1 cellular context compared by ENCODE assay signal in the genomic region with DNA sequence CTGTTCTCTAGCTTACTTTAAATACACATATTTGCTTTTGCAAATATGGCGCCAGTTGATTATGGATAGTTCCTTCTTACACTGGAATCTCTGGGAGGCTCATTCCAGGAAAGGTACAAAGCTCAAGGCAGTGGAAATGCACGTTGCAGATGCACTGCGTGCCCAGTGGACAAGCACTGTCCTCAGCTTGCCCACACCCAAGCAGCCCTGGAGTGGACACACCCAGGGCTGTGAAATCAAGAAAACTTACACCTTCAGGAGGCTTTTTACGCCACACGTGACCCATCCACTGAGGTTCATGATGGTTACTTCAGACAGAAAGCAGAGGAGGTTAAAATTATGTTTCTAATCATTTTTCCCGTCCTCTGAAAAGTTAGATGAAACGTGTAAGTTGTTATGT.
A peak's percentile ranks its signal among the peaks of the same experiment; 100 is the strongest.
TF ChIP-seq lines count a peak whose summit lies in the region.

No MANE protein-coding gene starts in this region.

TF ChIP-seq in HepG2, 621 proteins besides CTCF, POLR2A, EP300 and RAD21 (continued from another document and continues in another):
- TF ChIP-seq, protein P1, sequence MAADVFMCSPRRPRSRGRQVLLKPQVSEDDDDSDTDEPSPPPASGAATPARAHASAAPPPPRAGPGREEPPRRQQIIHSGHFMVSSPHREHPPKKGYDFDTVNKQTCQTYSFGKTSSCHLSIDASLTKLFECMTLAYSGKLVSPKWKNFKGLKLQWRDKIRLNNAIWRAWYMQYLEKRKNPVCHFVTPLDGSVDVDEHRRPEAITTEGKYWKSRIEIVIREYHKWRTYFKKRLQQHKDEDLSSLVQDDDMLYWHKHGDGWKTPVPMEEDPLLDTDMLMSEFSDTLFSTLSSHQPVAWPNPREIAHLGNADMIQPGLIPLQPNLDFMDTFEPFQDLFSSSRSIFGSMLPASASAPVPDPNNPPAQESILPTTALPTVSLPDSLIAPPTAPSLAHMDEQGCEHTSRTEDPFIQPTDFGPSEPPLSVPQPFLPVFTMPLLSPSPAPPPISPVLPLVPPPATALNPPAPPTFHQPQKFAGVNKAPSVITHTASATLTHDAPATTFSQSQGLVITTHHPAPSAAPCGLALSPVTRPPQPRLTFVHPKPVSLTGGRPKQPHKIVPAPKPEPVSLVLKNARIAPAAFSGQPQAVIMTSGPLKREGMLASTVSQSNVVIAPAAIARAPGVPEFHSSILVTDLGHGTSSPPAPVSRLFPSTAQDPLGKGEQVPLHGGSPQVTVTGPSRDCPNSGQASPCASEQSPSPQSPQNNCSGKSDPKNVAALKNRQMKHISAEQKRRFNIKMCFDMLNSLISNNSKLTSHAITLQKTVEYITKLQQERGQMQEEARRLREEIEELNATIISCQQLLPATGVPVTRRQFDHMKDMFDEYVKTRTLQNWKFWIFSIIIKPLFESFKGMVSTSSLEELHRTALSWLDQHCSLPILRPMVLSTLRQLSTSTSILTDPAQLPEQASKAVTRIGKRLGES (CRISPR knock-in tag; IDR thresholded peaks at IDR 0.05; ENCODE audit: borderline replicate concordance), result no peak
- TF ChIP-seq HNRNPH1 (optimal IDR thresholded peaks at IDR 0.05; ENCODE audit: low read depth, low read length), result no peak
- no peak for TF ChIP-seq ZNF781 (CRISPR knock-in tag; IDR thresholded peaks at IDR 0.05; ENCODE audit: borderline replicate concordance, not compliant biosample characterization)
- TF ChIP-seq ZNF782 (CRISPR knock-in tag; IDR thresholded peaks at IDR 0.05; ENCODE audit: borderline replicate concordance), result no peak
- TF ChIP-seq, protein P2, sequence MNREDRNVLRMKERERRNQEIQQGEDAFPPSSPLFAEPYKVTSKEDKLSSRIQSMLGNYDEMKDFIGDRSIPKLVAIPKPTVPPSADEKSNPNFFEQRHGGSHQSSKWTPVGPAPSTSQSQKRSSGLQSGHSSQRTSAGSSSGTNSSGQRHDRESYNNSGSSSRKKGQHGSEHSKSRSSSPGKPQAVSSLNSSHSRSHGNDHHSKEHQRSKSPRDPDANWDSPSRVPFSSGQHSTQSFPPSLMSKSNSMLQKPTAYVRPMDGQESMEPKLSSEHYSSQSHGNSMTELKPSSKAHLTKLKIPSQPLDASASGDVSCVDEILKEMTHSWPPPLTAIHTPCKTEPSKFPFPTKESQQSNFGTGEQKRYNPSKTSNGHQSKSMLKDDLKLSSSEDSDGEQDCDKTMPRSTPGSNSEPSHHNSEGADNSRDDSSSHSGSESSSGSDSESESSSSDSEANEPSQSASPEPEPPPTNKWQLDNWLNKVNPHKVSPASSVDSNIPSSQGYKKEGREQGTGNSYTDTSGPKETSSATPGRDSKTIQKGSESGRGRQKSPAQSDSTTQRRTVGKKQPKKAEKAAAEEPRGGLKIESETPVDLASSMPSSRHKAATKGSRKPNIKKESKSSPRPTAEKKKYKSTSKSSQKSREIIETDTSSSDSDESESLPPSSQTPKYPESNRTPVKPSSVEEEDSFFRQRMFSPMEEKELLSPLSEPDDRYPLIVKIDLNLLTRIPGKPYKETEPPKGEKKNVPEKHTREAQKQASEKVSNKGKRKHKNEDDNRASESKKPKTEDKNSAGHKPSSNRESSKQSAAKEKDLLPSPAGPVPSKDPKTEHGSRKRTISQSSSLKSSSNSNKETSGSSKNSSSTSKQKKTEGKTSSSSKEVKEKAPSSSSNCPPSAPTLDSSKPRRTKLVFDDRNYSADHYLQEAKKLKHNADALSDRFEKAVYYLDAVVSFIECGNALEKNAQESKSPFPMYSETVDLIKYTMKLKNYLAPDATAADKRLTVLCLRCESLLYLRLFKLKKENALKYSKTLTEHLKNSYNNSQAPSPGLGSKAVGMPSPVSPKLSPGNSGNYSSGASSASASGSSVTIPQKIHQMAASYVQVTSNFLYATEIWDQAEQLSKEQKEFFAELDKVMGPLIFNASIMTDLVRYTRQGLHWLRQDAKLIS (CRISPR knock-in tag; IDR thresholded peaks at IDR 0.05), result no peak
- TF ChIP-seq, protein P3, sequence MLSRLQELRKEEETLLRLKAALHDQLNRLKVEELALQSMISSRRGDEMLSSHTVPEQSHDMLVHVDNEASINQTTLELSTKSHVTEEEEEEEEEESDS (CRISPR knock-in tag; IDR thresholded peaks at IDR 0.05; ENCODE audit: borderline replicate concordance), result 0 out of 2 replicates have a peak, but pooled peaks have one; percentile 25
- TF ChIP-seq ZNF543 (CRISPR knock-in tag; IDR thresholded peaks at IDR 0.05), result 0 out of 2 replicates have a peak, but pooled peaks have one; percentile 51
- TF ChIP-seq ZNF484 (CRISPR knock-in tag; IDR thresholded peaks at IDR 0.05; ENCODE audit: borderline replicate concordance, low read depth), result no peak
- TF ChIP-seq KDM1A (CRISPR knock-in tag; IDR thresholded peaks at IDR 0.05), result no peak
- no peak for TF ChIP-seq SNRNP70 (IDR thresholded peaks at IDR 0.05; ENCODE audit: low read depth, low read length)
- peak; percentile 56; the same call in 1 of the 2 replicates for TF ChIP-seq TRIM24 (CRISPR knock-in tag; IDR thresholded peaks at IDR 0.05)
- no peak for TF ChIP-seq ZNF616 (CRISPR knock-in tag; IDR thresholded peaks at IDR 0.05; ENCODE audit: low read depth)
- no peak for TF ChIP-seq ZNF253 (CRISPR knock-in tag; IDR thresholded peaks at IDR 0.05; ENCODE audit: borderline replicate concordance)
- no peak for TF ChIP-seq RFX5 (IDR thresholded peaks at IDR 0.05; ENCODE audit: low read depth, low read length)
- TF ChIP-seq, protein P4, sequence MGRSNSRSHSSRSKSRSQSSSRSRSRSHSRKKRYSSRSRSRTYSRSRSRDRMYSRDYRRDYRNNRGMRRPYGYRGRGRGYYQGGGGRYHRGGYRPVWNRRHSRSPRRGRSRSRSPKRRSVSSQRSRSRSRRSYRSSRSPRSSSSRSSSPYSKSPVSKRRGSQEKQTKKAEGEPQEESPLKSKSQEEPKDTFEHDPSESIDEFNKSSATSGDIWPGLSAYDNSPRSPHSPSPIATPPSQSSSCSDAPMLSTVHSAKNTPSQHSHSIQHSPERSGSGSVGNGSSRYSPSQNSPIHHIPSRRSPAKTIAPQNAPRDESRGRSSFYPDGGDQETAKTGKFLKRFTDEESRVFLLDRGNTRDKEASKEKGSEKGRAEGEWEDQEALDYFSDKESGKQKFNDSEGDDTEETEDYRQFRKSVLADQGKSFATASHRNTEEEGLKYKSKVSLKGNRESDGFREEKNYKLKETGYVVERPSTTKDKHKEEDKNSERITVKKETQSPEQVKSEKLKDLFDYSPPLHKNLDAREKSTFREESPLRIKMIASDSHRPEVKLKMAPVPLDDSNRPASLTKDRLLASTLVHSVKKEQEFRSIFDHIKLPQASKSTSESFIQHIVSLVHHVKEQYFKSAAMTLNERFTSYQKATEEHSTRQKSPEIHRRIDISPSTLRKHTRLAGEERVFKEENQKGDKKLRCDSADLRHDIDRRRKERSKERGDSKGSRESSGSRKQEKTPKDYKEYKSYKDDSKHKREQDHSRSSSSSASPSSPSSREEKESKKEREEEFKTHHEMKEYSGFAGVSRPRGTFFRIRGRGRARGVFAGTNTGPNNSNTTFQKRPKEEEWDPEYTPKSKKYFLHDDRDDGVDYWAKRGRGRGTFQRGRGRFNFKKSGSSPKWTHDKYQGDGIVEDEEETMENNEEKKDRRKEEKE (IDR thresholded peaks at IDR 0.05), result no peak
- 0 out of 2 replicates have a peak, but pooled peaks have one; percentile 35 for TF ChIP-seq ZNF556 (CRISPR knock-in tag; IDR thresholded peaks at IDR 0.05; ENCODE audit: borderline replicate concordance)
- TF ChIP-seq ZBTB20 (CRISPR knock-in tag; IDR thresholded peaks at IDR 0.05; ENCODE audit: borderline replicate concordance, low read depth), result no peak; the same call in 1 of the 2 replicates
- TF ChIP-seq SKI (IDR thresholded peaks at IDR 0.05; ENCODE audit: partially characterized antibody), result peak; percentile 30
- TF ChIP-seq, protein P5, sequence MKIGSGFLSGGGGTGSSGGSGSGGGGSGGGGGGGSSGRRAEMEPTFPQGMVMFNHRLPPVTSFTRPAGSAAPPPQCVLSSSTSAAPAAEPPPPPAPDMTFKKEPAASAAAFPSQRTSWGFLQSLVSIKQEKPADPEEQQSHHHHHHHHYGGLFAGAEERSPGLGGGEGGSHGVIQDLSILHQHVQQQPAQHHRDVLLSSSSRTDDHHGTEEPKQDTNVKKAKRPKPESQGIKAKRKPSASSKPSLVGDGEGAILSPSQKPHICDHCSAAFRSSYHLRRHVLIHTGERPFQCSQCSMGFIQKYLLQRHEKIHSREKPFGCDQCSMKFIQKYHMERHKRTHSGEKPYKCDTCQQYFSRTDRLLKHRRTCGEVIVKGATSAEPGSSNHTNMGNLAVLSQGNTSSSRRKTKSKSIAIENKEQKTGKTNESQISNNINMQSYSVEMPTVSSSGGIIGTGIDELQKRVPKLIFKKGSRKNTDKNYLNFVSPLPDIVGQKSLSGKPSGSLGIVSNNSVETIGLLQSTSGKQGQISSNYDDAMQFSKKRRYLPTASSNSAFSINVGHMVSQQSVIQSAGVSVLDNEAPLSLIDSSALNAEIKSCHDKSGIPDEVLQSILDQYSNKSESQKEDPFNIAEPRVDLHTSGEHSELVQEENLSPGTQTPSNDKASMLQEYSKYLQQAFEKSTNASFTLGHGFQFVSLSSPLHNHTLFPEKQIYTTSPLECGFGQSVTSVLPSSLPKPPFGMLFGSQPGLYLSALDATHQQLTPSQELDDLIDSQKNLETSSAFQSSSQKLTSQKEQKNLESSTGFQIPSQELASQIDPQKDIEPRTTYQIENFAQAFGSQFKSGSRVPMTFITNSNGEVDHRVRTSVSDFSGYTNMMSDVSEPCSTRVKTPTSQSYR (CRISPR knock-in tag; IDR thresholded peaks at IDR 0.05; ENCODE audit: borderline replicate concordance), result no peak
- TF ChIP-seq SIX4 (CRISPR knock-in tag; IDR thresholded peaks at IDR 0.05), result 0 out of 2 replicates have a peak, but pooled peaks have one; percentile 31
- TF ChIP-seq, protein P6, sequence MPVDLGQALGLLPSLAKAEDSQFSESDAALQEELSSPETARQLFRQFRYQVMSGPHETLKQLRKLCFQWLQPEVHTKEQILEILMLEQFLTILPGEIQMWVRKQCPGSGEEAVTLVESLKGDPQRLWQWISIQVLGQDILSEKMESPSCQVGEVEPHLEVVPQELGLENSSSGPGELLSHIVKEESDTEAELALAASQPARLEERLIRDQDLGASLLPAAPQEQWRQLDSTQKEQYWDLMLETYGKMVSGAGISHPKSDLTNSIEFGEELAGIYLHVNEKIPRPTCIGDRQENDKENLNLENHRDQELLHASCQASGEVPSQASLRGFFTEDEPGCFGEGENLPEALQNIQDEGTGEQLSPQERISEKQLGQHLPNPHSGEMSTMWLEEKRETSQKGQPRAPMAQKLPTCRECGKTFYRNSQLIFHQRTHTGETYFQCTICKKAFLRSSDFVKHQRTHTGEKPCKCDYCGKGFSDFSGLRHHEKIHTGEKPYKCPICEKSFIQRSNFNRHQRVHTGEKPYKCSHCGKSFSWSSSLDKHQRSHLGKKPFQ (CRISPR knock-in tag; IDR thresholded peaks at IDR 0.05; ENCODE audit: insufficient replicate concordance), result no peak
- no peak for TF ChIP-seq MYNN (CRISPR knock-in tag; IDR thresholded peaks at IDR 0.05; ENCODE audit: low read depth)
- TF ChIP-seq ZNF234 (CRISPR knock-in tag; conservative IDR thresholded peaks at IDR 0.05), result no peak
- peak; percentile 55; the same call in 1 of the 2 replicates for TF ChIP-seq ESRRA (CRISPR knock-in tag; IDR thresholded peaks at IDR 0.05; ENCODE audit: low read depth)
- no peak for TF ChIP-seq SRSF9 (IDR thresholded peaks at IDR 0.05; ENCODE audit: borderline replicate concordance, insufficient read depth, low read depth, low read length, poor library complexity, severe bottlenecking)
- TF ChIP-seq, protein P7, sequence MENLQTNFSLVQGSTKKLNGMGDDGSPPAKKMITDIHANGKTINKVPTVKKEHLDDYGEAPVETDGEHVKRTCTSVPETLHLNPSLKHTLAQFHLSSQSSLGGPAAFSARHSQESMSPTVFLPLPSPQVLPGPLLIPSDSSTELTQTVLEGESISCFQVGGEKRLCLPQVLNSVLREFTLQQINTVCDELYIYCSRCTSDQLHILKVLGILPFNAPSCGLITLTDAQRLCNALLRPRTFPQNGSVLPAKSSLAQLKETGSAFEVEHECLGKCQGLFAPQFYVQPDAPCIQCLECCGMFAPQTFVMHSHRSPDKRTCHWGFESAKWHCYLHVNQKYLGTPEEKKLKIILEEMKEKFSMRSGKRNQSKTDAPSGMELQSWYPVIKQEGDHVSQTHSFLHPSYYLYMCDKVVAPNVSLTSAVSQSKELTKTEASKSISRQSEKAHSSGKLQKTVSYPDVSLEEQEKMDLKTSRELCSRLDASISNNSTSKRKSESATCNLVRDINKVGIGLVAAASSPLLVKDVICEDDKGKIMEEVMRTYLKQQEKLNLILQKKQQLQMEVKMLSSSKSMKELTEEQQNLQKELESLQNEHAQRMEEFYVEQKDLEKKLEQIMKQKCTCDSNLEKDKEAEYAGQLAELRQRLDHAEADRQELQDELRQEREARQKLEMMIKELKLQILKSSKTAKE (CRISPR knock-in tag; IDR thresholded peaks at IDR 0.05; ENCODE audit: borderline replicate concordance), result peak; percentile 62; the same call in 1 of the 2 replicates
- TF ChIP-seq, protein P8, sequence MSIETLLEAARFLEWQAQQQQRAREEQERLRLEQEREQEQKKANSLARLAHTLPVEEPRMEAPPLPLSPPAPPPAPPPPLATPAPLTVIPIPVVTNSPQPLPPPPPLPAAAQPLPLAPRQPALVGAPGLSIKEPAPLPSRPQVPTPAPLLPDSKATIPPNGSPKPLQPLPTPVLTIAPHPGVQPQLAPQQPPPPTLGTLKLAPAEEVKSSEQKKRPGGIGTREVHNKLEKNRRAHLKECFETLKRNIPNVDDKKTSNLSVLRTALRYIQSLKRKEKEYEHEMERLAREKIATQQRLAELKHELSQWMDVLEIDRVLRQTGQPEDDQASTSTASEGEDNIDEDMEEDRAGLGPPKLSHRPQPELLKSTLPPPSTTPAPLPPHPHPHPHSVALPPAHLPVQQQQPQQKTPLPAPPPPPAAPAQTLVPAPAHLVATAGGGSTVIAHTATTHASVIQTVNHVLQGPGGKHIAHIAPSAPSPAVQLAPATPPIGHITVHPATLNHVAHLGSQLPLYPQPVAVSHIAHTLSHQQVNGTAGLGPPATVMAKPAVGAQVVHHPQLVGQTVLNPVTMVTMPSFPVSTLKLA (IDR thresholded peaks at IDR 0.05), result no peak
- no peak for TF ChIP-seq NBN (conservative IDR thresholded peaks at IDR 0.05)
- TF ChIP-seq NR2F1 (CRISPR knock-in tag; IDR thresholded peaks at IDR 0.05), result no peak; a peak in 1 of 4 replicates
- no peak for TF ChIP-seq HDAC6 (IDR thresholded peaks at IDR 0.05; ENCODE audit: low read depth, low read length)
- TF ChIP-seq, protein P9, sequence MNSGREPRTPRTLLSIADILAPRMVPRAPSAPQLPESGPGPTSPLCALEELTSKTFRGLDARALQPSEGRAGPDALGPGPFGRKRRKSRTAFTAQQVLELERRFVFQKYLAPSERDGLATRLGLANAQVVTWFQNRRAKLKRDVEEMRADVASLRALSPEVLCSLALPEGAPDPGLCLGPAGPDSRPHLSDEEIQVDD (CRISPR knock-in tag; IDR thresholded peaks at IDR 0.05; ENCODE audit: borderline replicate concordance), result no peak
- TF ChIP-seq NRL (CRISPR knock-in tag; IDR thresholded peaks at IDR 0.05; ENCODE audit: borderline replicate concordance), result no peak
- TF ChIP-seq SIN3B (IDR thresholded peaks at IDR 0.05; ENCODE audit: low read length), result no peak
